ENCODE assay signal across 18 cellular contexts in genomic region chr12:69468237-69469026, GRCh38. TPM values are rescaled to one million over a fixed set of nuclear protein-coding genes. Genes with fewer than 3 reads are reported as not detected.
A peak's percentile ranks its signal among the peaks of the same experiment; 100 is the strongest.
DNase-seq lines count a peak whose midpoint lies in the region; ATAC-seq, FAIRE-seq and TF ChIP-seq lines count a peak whose summit lies in the region.
"Had no signal": no experiment of that assay in that cellular context is flagged by ENCODE, and none has a peak within 500 bp of the region (broad histone marks: within the 10 kb centered on the region; RNA-seq: fewer than 3 reads in every experiment).

No MANE protein-coding gene starts in this region.

- peaks cover 18% of the 10 kb centered on the region for H3K4me1 ChIP-seq in CD4-positive, CD25-positive, alpha-beta regulatory T cell (ENCODE audit: control insufficient read depth, insufficient read depth, low read length, poor library complexity, severe bottlenecking)
- H3K4me1 ChIP-seq in aorta (ENCODE audit: control insufficient read depth in 1 of 2, insufficient read depth in 2 of 2, low read length in 2 of 2), result peaks cover 2 to 12% of the 10 kb centered on the region in 2 donors

- no peak for ATAC-seq in CD4-positive, CD25-positive, alpha-beta regulatory T cell (ENCODE audit: low read depth in 2 of 2)
- no peak for ATAC-seq in memory B cell (ENCODE audit: low read depth)
- ATAC-seq in GM19351 (IDR thresholded peaks at IDR 0.05; ENCODE audit: unreplicated experiment), result no peak
- no peak for ATAC-seq in aorta (ENCODE audit: low FRiP score)

- DNase-seq in CD4-positive, CD25-positive, alpha-beta regulatory T cell, result no peak
- DNase-seq in H54 (ENCODE audit: insufficient read length, low spot score) (no peak), memory B cell (ENCODE audit: low spot score in 2 of 2) (no peak), medulla oblongata (ENCODE audit: extremely low spot score) (no peak), midbrain (lab: John Stamatoyannopoulos, UW) (no peak), aorta (no peak)
- DNase-seq in activated T-helper 2 cell treated with anti-CD3 and anti-CD28 coated beads, Interferon-gamma antibody, Interleukin-2, Interleukin-4, amounts not matched to agents 10 μg/mL and 5 μg/mL and 100 μg/mL, durations not matched to agents 14 hours and 24 hours and 36 hours (ENCODE audit: low spot score), result no peak
- DNase-seq: activated CD4-positive, alpha-beta memory T cell treated with anti-CD3 and anti-CD28 coated beads, Interleukin-2, amount 10 ng/mL, durations not matched to agents 7 days and 5 days; activated naive CD8-positive, alpha-beta T cell treated with anti-CD3 and anti-CD28 coated beads, Interleukin-2, amount 10 ng/mL, durations not matched to agents 7 days and 5 days; C1 segment of cervical spinal cord; foreskin melanocyte; HCEC 1CT; NCI-H1048; NCI-H345 had no signal

- no peaks in the 10 kb centered on the region for H3K9me3 Mint-ChIP-seq in CD4-positive, CD25-positive, alpha-beta regulatory T cell
- no peaks in the 10 kb centered on the region for H3K9me3 Mint-ChIP-seq in activated T-helper 2 cell treated with anti-CD3 and anti-CD28 coated beads, Interferon-gamma antibody, Interleukin-2, Interleukin-4, amounts not matched to agents 10 μg/mL and 5 μg/mL and 100 μg/mL, durations not matched to agents 14 hours and 24 hours and 36 hours
- H3K9me3 Mint-ChIP-seq in memory B cell, result no peaks in the 10 kb centered on the region
- H3K9me3 Mint-ChIP-seq: activated CD4-positive, alpha-beta memory T cell treated with anti-CD3 and anti-CD28 coated beads, Interleukin-2, amount 10 ng/mL, durations not matched to agents 7 days and 5 days; activated naive CD8-positive, alpha-beta T cell treated with anti-CD3 and anti-CD28 coated beads, Interleukin-2, amount 10 ng/mL, durations not matched to agents 7 days and 5 days had no signal

- H3K27me3 ChIP-seq in CD4-positive, CD25-positive, alpha-beta regulatory T cell (ENCODE audit: control insufficient read depth, insufficient read depth, low read length), result peaks cover 2% of the 10 kb centered on the region
- H3K27me3 ChIP-seq in aorta (ENCODE audit: control insufficient read depth in 1 of 2, insufficient read depth in 2 of 2, low read length in 1 of 2), result no peaks in the 10 kb centered on the region

- intact Hi-C loops in activated T-helper 2 cell treated with anti-CD3 and anti-CD28 coated beads, Interferon-gamma antibody, Interleukin-2, Interleukin-4, amounts not matched to agents 10 μg/mL and 5 μg/mL and 100 μg/mL, durations not matched to agents 14 hours and 24 hours and 36 hours (cut with micrococcal nuclease), result loop anchor here (1.0 kb wide), 1 partner anchor 108 kb away; no protein-coding TSS in a partner anchor
- intact Hi-C loops in aorta (cut with DNase I), result loop anchor here in 1 of 2 donors (2.0 kb wide), 1 partner anchor 102 kb away; no protein-coding TSS in a partner anchor

- peak; percentile 90 for FAIRE-seq in H54 (lab: Jason Lieb, UNC)
- FAIRE-seq: G401.6, RCC 7860 had no signal

- H3K36me3 Mint-ChIP-seq in CD4-positive, CD25-positive, alpha-beta regulatory T cell, result peaks cover 2% of the 10 kb centered on the region
- H3K36me3 Mint-ChIP-seq in activated T-helper 2 cell treated with anti-CD3 and anti-CD28 coated beads, Interferon-gamma antibody, Interleukin-2, Interleukin-4, amounts not matched to agents 10 μg/mL and 5 μg/mL and 100 μg/mL, durations not matched to agents 14 hours and 24 hours and 36 hours (ENCODE audit: low read depth), result peaks cover 3% of the 10 kb centered on the region
- peaks cover 5% of the 10 kb centered on the region for H3K36me3 Mint-ChIP-seq in memory B cell
- H3K36me3 Mint-ChIP-seq: activated naive CD8-positive, alpha-beta T cell treated with anti-CD3 and anti-CD28 coated beads, Interleukin-2, amount 10 ng/mL, durations not matched to agents 7 days and 5 days had no signal

- TF ChIP-seq POLR2A in H54 (IDR thresholded peaks at IDR 0.05; ENCODE audit: low read depth, low read length), result no peak

- H3K4me3 Mint-ChIP-seq in CD4-positive, CD25-positive, alpha-beta regulatory T cell, result peak overlapping the region in 3 of 4 donors; percentile 51 to 71 (median 66)
- H3K4me3 Mint-ChIP-seq in activated T-helper 2 cell treated with anti-CD3 and anti-CD28 coated beads, Interferon-gamma antibody, Interleukin-2, Interleukin-4, amounts not matched to agents 10 μg/mL and 5 μg/mL and 100 μg/mL, durations not matched to agents 14 hours and 24 hours and 36 hours (ENCODE audit: low read depth), result peak overlapping the region; percentile 30
- H3K4me3 Mint-ChIP-seq in memory B cell, result no peak overlapping the region
- H3K4me3 Mint-ChIP-seq: activated CD4-positive, alpha-beta memory T cell treated with anti-CD3 and anti-CD28 coated beads, Interleukin-2, amount 10 ng/mL, durations not matched to agents 7 days and 5 days; activated naive CD8-positive, alpha-beta T cell treated with anti-CD3 and anti-CD28 coated beads, Interleukin-2, amount 10 ng/mL, durations not matched to agents 7 days and 5 days had no signal

- WGBS in aorta, 2 donors, result 80 to 87% methylated on average over 7 of the region's 7 CpGs

- H3K27ac ChIP-seq in CD4-positive, CD25-positive, alpha-beta regulatory T cell (ENCODE audit: insufficient read depth, low read length, poor library complexity, severe bottlenecking), result no peak overlapping the region
- no peak overlapping the region for H3K27ac ChIP-seq in aorta (ENCODE audit: low read depth in 1 of 2, low read length in 2 of 2)
- H3K27ac ChIP-seq: coronary artery had no signal

- no peak overlapping the region for H3K4me3 ChIP-seq in CD4-positive, CD25-positive, alpha-beta regulatory T cell (ENCODE audit: low read depth, low read length)
- H3K4me3 ChIP-seq in aorta (ENCODE audit: low read length in 2 of 2), result no peak overlapping the region
- H3K4me3 ChIP-seq: coronary artery had no signal

- H3K27me3 Mint-ChIP-seq in CD4-positive, CD25-positive, alpha-beta regulatory T cell, result no peaks in the 10 kb centered on the region
- H3K27me3 Mint-ChIP-seq in activated T-helper 2 cell treated with anti-CD3 and anti-CD28 coated beads, Interferon-gamma antibody, Interleukin-2, Interleukin-4, amounts not matched to agents 10 μg/mL and 5 μg/mL and 100 μg/mL, durations not matched to agents 14 hours and 24 hours and 36 hours (ENCODE audit: low read depth), result no peaks in the 10 kb centered on the region
- H3K27me3 Mint-ChIP-seq in memory B cell, result no peaks in the 10 kb centered on the region
- H3K27me3 Mint-ChIP-seq: activated CD4-positive, alpha-beta memory T cell treated with anti-CD3 and anti-CD28 coated beads, Interleukin-2, amount 10 ng/mL, durations not matched to agents 7 days and 5 days had no signal

- H3K4me1 Mint-ChIP-seq in CD4-positive, CD25-positive, alpha-beta regulatory T cell, result peaks cover 20 to 35% (median 30%) of the 10 kb centered on the region in 4 donors
- peaks cover 46% of the 10 kb centered on the region for H3K4me1 Mint-ChIP-seq in activated T-helper 2 cell treated with anti-CD3 and anti-CD28 coated beads, Interferon-gamma antibody, Interleukin-2, Interleukin-4, amounts not matched to agents 10 μg/mL and 5 μg/mL and 100 μg/mL, durations not matched to agents 14 hours and 24 hours and 36 hours (ENCODE audit: low read depth)
- H3K4me1 Mint-ChIP-seq in memory B cell, result peaks cover 33% of the 10 kb centered on the region

- H3K27ac Mint-ChIP-seq in CD4-positive, CD25-positive, alpha-beta regulatory T cell, result no peak overlapping the region
- H3K27ac Mint-ChIP-seq in activated T-helper 2 cell treated with anti-CD3 and anti-CD28 coated beads, Interferon-gamma antibody, Interleukin-2, Interleukin-4, amounts not matched to agents 10 μg/mL and 5 μg/mL and 100 μg/mL, durations not matched to agents 14 hours and 24 hours and 36 hours, result no peak overlapping the region
- H3K27ac Mint-ChIP-seq in memory B cell, result peak overlapping the region; percentile 84
- H3K27ac Mint-ChIP-seq: activated CD4-positive, alpha-beta memory T cell treated with anti-CD3 and anti-CD28 coated beads, Interleukin-2, amount 10 ng/mL, durations not matched to agents 7 days and 5 days; activated naive CD8-positive, alpha-beta T cell treated with anti-CD3 and anti-CD28 coated beads, Interleukin-2, amount 10 ng/mL, durations not matched to agents 7 days and 5 days had no signal

- no peaks in the 10 kb centered on the region for H3K36me3 ChIP-seq in CD4-positive, CD25-positive, alpha-beta regulatory T cell (ENCODE audit: control insufficient read depth, insufficient read depth, low read length)
- H3K36me3 ChIP-seq in aorta (ENCODE audit: control insufficient read depth in 1 of 2, insufficient read depth in 2 of 2, low read length in 1 of 2), result no peaks in the 10 kb centered on the region

- H3K9me3 ChIP-seq in CD4-positive, CD25-positive, alpha-beta regulatory T cell (ENCODE audit: control insufficient read depth in 2 of 2, low read length in 2 of 2), result no peaks in the 10 kb centered on the region
- no peaks in the 10 kb centered on the region for H3K9me3 ChIP-seq in aorta (ENCODE audit: control insufficient read depth, low read length)

RNA-seq across cellular contexts. Expression of gene FRS2, which starts 1.8 kb away (rescaled TPM):
- 31.8 TPM for total RNA-seq in CD4-positive, CD25-positive, alpha-beta regulatory T cell
- polyA plus RNA-seq in CD4-positive, CD25-positive, alpha-beta regulatory T cell, result 10 to 100 TPM in 2 of 4 donors, 1 to 10 TPM in 2; 6.9 to 13.1 (median 9.7) TPM
- total RNA-seq in activated T-helper 2 cell treated with anti-CD3 and anti-CD28 coated beads, Interferon-gamma antibody, Interleukin-2, Interleukin-4, amounts not matched to agents 10 μg/mL and 5 μg/mL and 100 μg/mL, durations not matched to agents 14 hours and 24 hours and 36 hours, result 10.8 and 11.4 TPM in 2 replicates
- total RNA-seq in aorta, result 10 to 100 TPM; 38.3 to 44.5 TPM
- 10 to 100 TPM in 1 of 2 donors, 1 to 10 TPM in 1; 5.0 to 10.2 TPM for polyA plus RNA-seq in aorta
